In genomic region chr10:109261231-109261630, GRCh38 we compare ENCODE assay signal across 34 cellular contexts.
"Had no signal": no experiment of that assay in that cellular context is flagged by ENCODE, and none has a peak within 500 bp of the region (broad histone marks: within the 10 kb centered on the region; RNA-seq: fewer than 3 reads in every experiment).

No MANE protein-coding gene starts in this region.

- H3K36me3 ChIP-seq: MG63 had no signal

- H3K4me3 ChIP-seq: MG63 had no signal

- H3K27ac ChIP-seq: KMS-11 had no signal

- H3K27me3 ChIP-seq: MG63 had no signal

- H3K9me3 ChIP-seq: MG63 had no signal

- H3K9ac ChIP-seq: KMS-11 had no signal

- DNase-seq: Karpas-422, Kasumi-1, KG1, MG63, MM.1S, MV-4-11, NCI-H1048, NCI-H1092, NCI-H1092 treated with DMSO at 0.1 percent for 48 hours, NCI-H1105, NCI-H1105 treated with DMSO at 0.1 percent for 48 hours, NCI-H1417, NCI-H1417 treated with DMSO at 0.1 percent for 48 hours, NCI-H1436, NCI-H1436 treated with DMSO at 0.1 percent for 48 hours, NCI-H146, NCI-H1694, NCI-H1694 treated with DMSO at 0.1 percent for 48 hours, NCI-H187, NCI-H187 treated with DMSO at 0.1 percent for 48 hours, NCI-H1930, NCI-H2029, NCI-H2029 treated with DMSO at 0.1 percent for 48 hours, NCI-H2081, NCI-H2081 treated with DMSO at 0.1 percent for 48 hours, NCI-H2107, NCI-H2171, NCI-H2171 treated with DMSO at 0.1 percent for 48 hours, NCI-H2227 treated with DMSO at 0.1 percent for 48 hours, NCI-H226, NCI-H345, NCI-H446, NCI-H446 treated with DMSO at 0.1 percent for 48 hours had no signal

- H3K4me2 ChIP-seq: KMS-11 had no signal
